ENCODE assay signal across 16 cellular contexts in the genomic region with DNA sequence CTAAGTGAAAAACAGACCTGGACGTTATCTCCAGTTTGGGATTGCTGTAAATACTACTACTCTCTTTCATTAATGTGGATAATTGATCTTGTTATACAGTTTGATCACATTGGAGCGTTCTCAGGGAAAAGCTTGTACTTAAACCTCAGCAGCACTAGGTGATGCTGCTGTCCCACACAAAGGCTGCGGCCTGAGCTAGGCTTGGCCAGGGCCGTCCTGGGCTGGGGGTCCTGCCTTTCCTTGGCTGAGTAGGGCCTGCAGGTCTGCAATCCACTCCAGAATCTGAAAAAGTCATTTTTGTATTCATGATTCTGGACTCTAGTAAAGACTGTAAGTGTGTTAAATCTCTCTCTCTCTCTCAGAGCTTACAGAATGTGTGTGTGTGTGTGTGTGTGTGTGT. TPM values are rescaled to one million over a fixed set of nuclear protein-coding genes. Genes with fewer than 3 reads are reported as not detected.
A peak's percentile ranks its signal among the peaks of the same experiment; 100 is the strongest.
DNase-seq lines count a peak whose midpoint lies in the region; ATAC-seq and TF ChIP-seq lines count a peak whose summit lies in the region.
"Had no signal": no experiment of that assay in that cellular context is flagged by ENCODE, and none has a peak within 500 bp of the region (broad histone marks: within the 10 kb centered on the region; RNA-seq: fewer than 3 reads in every experiment).

No MANE protein-coding gene starts in this region.

- H3F3A ChIP-seq in DOHH2 (ENCODE audit: control insufficient read depth, insufficient read depth), result no peaks in the 10 kb centered on the region

- no peak overlapping the region for H3K4me3 Mint-ChIP-seq in nephron progenitor cell
- H3K4me3 Mint-ChIP-seq in activated T-cell treated with anti-CD3 and anti-CD28 coated beads, Interleukin-2, amount 50 U/mL, for 4 hours, result no peak overlapping the region
- H3K4me3 Mint-ChIP-seq: CD8-positive, alpha-beta memory T cell; natural killer cell treated with Interleukin-12 subunit alpha and Interleukin-12 subunit beta and Interleukin-15 and Interleukin-18, amount 100 ng/mL, for 72 hours; T-helper 1 cell treated with Interleukin-12 subunit alpha and Interleukin-12 subunit beta and Interleukin-4 antibody, amounts not matched to agents 30 μg/mL and 1 μg/mL, for 36 hours had no signal

- H4K20me1 ChIP-seq in DOHH2 (ENCODE audit: control insufficient read depth, insufficient read depth, low read depth, low read length), result no peaks in the 10 kb centered on the region

- H3K27ac Mint-ChIP-seq in nephron progenitor cell, result no peak overlapping the region
- H3K27ac Mint-ChIP-seq: CD8-positive, alpha-beta memory T cell; natural killer cell treated with Interleukin-12 subunit alpha and Interleukin-12 subunit beta and Interleukin-15 and Interleukin-18, amount 100 ng/mL, for 72 hours; T-helper 1 cell treated with Interleukin-12 subunit alpha and Interleukin-12 subunit beta and Interleukin-4 antibody, amounts not matched to agents 30 μg/mL and 1 μg/mL, for 36 hours had no signal

- no peaks in the 10 kb centered on the region for H3K9me3 Mint-ChIP-seq in nephron progenitor cell
- H3K9me3 Mint-ChIP-seq in activated T-cell treated with anti-CD3 and anti-CD28 coated beads, Interleukin-2, amount 50 U/mL, for 4 hours, result no peaks in the 10 kb centered on the region
- H3K9me3 Mint-ChIP-seq: CD8-positive, alpha-beta memory T cell; natural killer cell treated with Interleukin-12 subunit alpha and Interleukin-12 subunit beta and Interleukin-15 and Interleukin-18, amount 100 ng/mL, for 72 hours; T-helper 1 cell treated with Interleukin-12 subunit alpha and Interleukin-12 subunit beta and Interleukin-4 antibody, amounts not matched to agents 30 μg/mL and 1 μg/mL, for 36 hours had no signal

- no peaks in the 10 kb centered on the region for H3K9me3 ChIP-seq in DOHH2 (ENCODE audit: control insufficient read depth, insufficient read depth, low read length)

- H3K4me2 ChIP-seq in DOHH2 (ENCODE audit: low read length), result no peak overlapping the region

- peak; percentile 17 for TF ChIP-seq CTCF in DOHH2 (IDR thresholded peaks at IDR 0.05; ENCODE audit: low read depth, low read length, poor library complexity, severe bottlenecking)
- peak; percentile 36 for TF ChIP-seq CTCF in nephron progenitor cell (IDR thresholded peaks at IDR 0.05)

- H3K27me3 Mint-ChIP-seq in nephron progenitor cell (ENCODE audit: low read depth, poor library complexity), result peaks cover 4% of the 10 kb centered on the region
- peaks cover 3% of the 10 kb centered on the region for H3K27me3 Mint-ChIP-seq in activated T-cell treated with anti-CD3 and anti-CD28 coated beads, Interleukin-2, amount 50 U/mL, for 4 hours (ENCODE audit: low read depth)

- no peaks in the 10 kb centered on the region for H3K36me3 Mint-ChIP-seq in nephron progenitor cell (ENCODE audit: low read depth)
- H3K36me3 Mint-ChIP-seq in activated T-cell treated with anti-CD3 and anti-CD28 coated beads, Interleukin-2, amount 50 U/mL, for 4 hours (ENCODE audit: insufficient read depth), result no peaks in the 10 kb centered on the region
- H3K36me3 Mint-ChIP-seq: CD8-positive, alpha-beta memory T cell; natural killer cell treated with Interleukin-12 subunit alpha and Interleukin-12 subunit beta and Interleukin-15 and Interleukin-18, amount 100 ng/mL, for 72 hours had no signal

- no peaks in the 10 kb centered on the region for H3K9me2 ChIP-seq in DOHH2 (replicated peaks; ENCODE audit: control insufficient read depth, low read length)

- H3K4me1 Mint-ChIP-seq in nephron progenitor cell, result peaks cover 40% of the 10 kb centered on the region
- no peaks in the 10 kb centered on the region for H3K4me1 Mint-ChIP-seq in activated T-cell treated with anti-CD3 and anti-CD28 coated beads, Interleukin-2, amount 50 U/mL, for 4 hours (ENCODE audit: low read depth)
- H3K4me1 Mint-ChIP-seq: CD8-positive, alpha-beta memory T cell had no signal

- H3K27me3 ChIP-seq in DOHH2 (ENCODE audit: control insufficient read depth, low read length), result peaks cover 3% of the 10 kb centered on the region; the same call in 1 of the 2 replicates

- no peak for ATAC-seq in HG03469 (IDR thresholded peaks at IDR 0.05; ENCODE audit: unreplicated experiment)
- no peak for ATAC-seq in activated T-cell treated with anti-CD3 and anti-CD28 coated beads, Interleukin-2, amount 50 U/mL, for 4 hours
- ATAC-seq: left ventricle myocardium superior had no signal

- H3K4me3 ChIP-seq in DOHH2 (ENCODE audit: low read length), result no peak overlapping the region
- H3K4me3 ChIP-seq: skin epidermis had no signal

- H3K4me1 ChIP-seq in DOHH2 (ENCODE audit: control insufficient read depth, low read length), result no peaks in the 10 kb centered on the region

- no peaks in the 10 kb centered on the region for H3K79me2 ChIP-seq in DOHH2 (ENCODE audit: control insufficient read depth, low read length)

- H3K27ac ChIP-seq in DOHH2 (ENCODE audit: low read depth, low read length), result no peak overlapping the region
- H3K27ac ChIP-seq: skin epidermis had no signal

- peak; percentile 25 to 61 for DNase-seq in Kasumi-1 (lab: John Stamatoyannopoulos, UW)
- peak; percentile 65 for DNase-seq in ecto neural progenitor cell (ENCODE audit: low spot score)
- peak; percentile 30 for DNase-seq in nephron progenitor cell
- DNase-seq in NK-92 (lab: John Stamatoyannopoulos, UW; ENCODE audit: unreplicated experiment), result no peak
- no peak for DNase-seq in activated T-cell treated with anti-CD3 and anti-CD28 coated beads, Interleukin-2, amount 50 U/mL, for 4 hours
- DNase-seq: CD8-positive, alpha-beta memory T cell; effector CD4-positive, alpha-beta T cell; Karpas-422; left ventricle myocardium superior; NCI-H2029; substantia nigra had no signal

- H3K36me3 ChIP-seq in DOHH2 (ENCODE audit: control insufficient read depth, low read length), result no peaks in the 10 kb centered on the region

RNA-seq across cellular contexts. Expression of a gene that starts 23.7 kb away (rescaled TPM):
- under 1 TPM in 2 of 3 donors, not detected in 1; 0.11 to 0.38 TPM for total RNA-seq in activated T-cell treated with anti-CD3 and anti-CD28 coated beads, Interleukin-2, amount 50 U/mL, for 4 hours
- total RNA-seq: left ventricle myocardium superior had no signal

Comparison
In these comparisons a context has a peak if more than half of its experiments do, and no peak if none do; other contexts are left out.
1. DNase-seq: peak in Kasumi-1 (2 of 2), ecto neural progenitor cell (single experiment) and nephron progenitor cell (single experiment); none in NK-92 (single experiment) and activated T-cell treated with anti-CD3 and anti-CD28 coated beads, Interleukin-2, amount 50 U/mL, for 4 hours (single experiment).